Comparison of ENCODE assay signal across 1 cellular context in genomic region chr1:32965251-32965643, GRCh38.
TF ChIP-seq lines count a peak whose summit lies in the region.

No MANE protein-coding gene starts in this region.

TF ChIP-seq in H1, 55 proteins besides CTCF, POLR2A, EP300 and RAD21 (continued from another document):
- TF ChIP-seq E2F6 (IDR thresholded peaks at IDR 0.05) = no peak
- TF ChIP-seq GTF2F1 (IDR thresholded peaks at IDR 0.05; ENCODE audit: borderline replicate concordance, low read depth, low read length) = no peak
- TF ChIP-seq MAFK (IDR thresholded peaks at IDR 0.05; ENCODE audit: low read depth, low read length) = no peak
- no peak for TF ChIP-seq NRF1 (IDR thresholded peaks at IDR 0.05; ENCODE audit: low read depth, low read length)
- TF ChIP-seq RFX5 (IDR thresholded peaks at IDR 0.05; ENCODE audit: borderline replicate concordance, low read depth, low read length) = no peak
